Comparison of ENCODE assay signal across 2 cellular contexts in genomic region chr1:37692078-37692833, GRCh38.
TF ChIP-seq lines count a peak whose summit lies in the region.

Gene CDCA8 (plus strand): TSS chr1:37692516. CDS start chr1:37692691, 175 bp downstream.

TF ChIP-seq in IMR-90, 13 proteins besides CTCF, POLR2A, EP300 and RAD21:
- TF ChIP-seq MAFK (IDR thresholded peaks at IDR 0.05; ENCODE audit: low read depth, low read length) (no peak), MAZ (IDR thresholded peaks at IDR 0.05; ENCODE audit: borderline replicate concordance, low read depth, low read length) (peak; percentile 77; the same call in 1 of the 2 replicates), MXI1 (IDR thresholded peaks at IDR 0.05; ENCODE audit: borderline replicate concordance, low read depth, low read length) (peak; percentile 96), FOS (IDR thresholded peaks at IDR 0.05; ENCODE audit: low read depth, low read length) (no peak), CEBPB (IDR thresholded peaks at IDR 0.05; ENCODE audit: low read depth, low read length) (peak; percentile 40; the same call in 1 of the 2 replicates)

TF ChIP-seq in endothelial cell of umbilical vein, 7 proteins besides CTCF, POLR2A, EP300 and RAD21:
- TF ChIP-seq FOS (IDR thresholded peaks at IDR 0.05; ENCODE audit: borderline replicate concordance, insufficient read depth, low read length) (no peak), POLR2AphosphoS5 (IDR thresholded peaks at IDR 0.05; ENCODE audit: insufficient read depth, low read depth, low read length) (peak; percentile 88), MAX (IDR thresholded peaks at IDR 0.05; ENCODE audit: insufficient read depth, insufficient read length) (peak; percentile 22)
